ENCODE assay signal across 9 cellular contexts in the genomic region with DNA sequence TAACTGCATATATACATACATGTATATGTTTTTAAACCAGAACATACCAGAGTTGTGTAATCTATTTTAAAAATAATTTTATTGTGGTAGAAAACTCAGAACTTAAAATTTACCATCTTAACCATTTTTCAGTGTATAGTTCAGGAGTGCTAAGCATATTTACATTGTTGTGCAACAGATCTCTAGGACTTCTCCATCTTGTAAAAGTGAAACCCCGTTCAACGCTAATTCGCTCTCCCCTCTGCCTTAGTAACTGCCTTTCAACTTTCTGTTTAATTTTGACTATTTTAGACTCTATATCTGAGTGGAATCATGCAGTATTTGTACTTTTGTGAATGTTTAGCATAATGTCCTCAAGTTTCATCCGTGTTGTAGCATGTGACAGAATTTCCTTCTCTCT. TPM values are rescaled to one million over a fixed set of nuclear protein-coding genes. Genes with fewer than 3 reads are reported as not detected.
DNase-seq lines count a peak whose midpoint lies in the region; ATAC-seq and FAIRE-seq lines count a peak whose summit lies in the region.
"Had no signal": no experiment of that assay in that cellular context is flagged by ENCODE, and none has a peak within 500 bp of the region (broad histone marks: within the 10 kb centered on the region; RNA-seq: fewer than 3 reads in every experiment).

No MANE protein-coding gene starts in this region.

- H3K36me3 Mint-ChIP-seq in T-helper 1 cell treated with Interleukin-12 subunit alpha and Interleukin-12 subunit beta and Interleukin-4 antibody, amounts not matched to agents 30 μg/mL and 1 μg/mL, for 36 hours (ENCODE audit: low read depth) = peaks cover 2% of the 10 kb centered on the region
- no peaks in the 10 kb centered on the region for H3K36me3 Mint-ChIP-seq in natural killer cell treated with Interleukin-12 subunit alpha and Interleukin-12 subunit beta and Interleukin-15 and Interleukin-18, amount 100 ng/mL, for 72 hours

- ATAC-seq in GM18519 (IDR thresholded peaks at IDR 0.05; ENCODE audit: low FRiP score, unreplicated experiment) = peak; percentile 49
- ATAC-seq in HG02798 (IDR thresholded peaks at IDR 0.05; ENCODE audit: poor library complexity, unreplicated experiment) = peak; percentile 76
- ATAC-seq in natural killer cell treated with Interleukin-12 subunit alpha and Interleukin-12 subunit beta and Interleukin-15 and Interleukin-18, amount 100 ng/mL, for 72 hours = peak; percentile 82 to 90
- ATAC-seq in HG02870 (IDR thresholded peaks at IDR 0.05; ENCODE audit: unreplicated experiment) = no peak

- peak overlapping the region; percentile 67 for H3K27ac Mint-ChIP-seq in T-helper 1 cell treated with Interleukin-12 subunit alpha and Interleukin-12 subunit beta and Interleukin-4 antibody, amounts not matched to agents 30 μg/mL and 1 μg/mL, for 36 hours
- H3K27ac Mint-ChIP-seq in natural killer cell treated with Interleukin-12 subunit alpha and Interleukin-12 subunit beta and Interleukin-15 and Interleukin-18, amount 100 ng/mL, for 72 hours = peak overlapping the region; percentile 5 to 17

- H3K4me3 Mint-ChIP-seq in T-helper 1 cell treated with Interleukin-12 subunit alpha and Interleukin-12 subunit beta and Interleukin-4 antibody, amounts not matched to agents 30 μg/mL and 1 μg/mL, for 36 hours = peak overlapping the region; percentile 83
- peak overlapping the region; percentile 82 for H3K4me3 Mint-ChIP-seq in natural killer cell treated with Interleukin-12 subunit alpha and Interleukin-12 subunit beta and Interleukin-15 and Interleukin-18, amount 100 ng/mL, for 72 hours

- H3K9me3 Mint-ChIP-seq in T-helper 1 cell treated with Interleukin-12 subunit alpha and Interleukin-12 subunit beta and Interleukin-4 antibody, amounts not matched to agents 30 μg/mL and 1 μg/mL, for 36 hours = no peaks in the 10 kb centered on the region
- no peaks in the 10 kb centered on the region for H3K9me3 Mint-ChIP-seq in natural killer cell treated with Interleukin-12 subunit alpha and Interleukin-12 subunit beta and Interleukin-15 and Interleukin-18, amount 100 ng/mL, for 72 hours

- peaks cover 26% of the 10 kb centered on the region for H3K27me3 Mint-ChIP-seq in T-helper 1 cell treated with Interleukin-12 subunit alpha and Interleukin-12 subunit beta and Interleukin-4 antibody, amounts not matched to agents 30 μg/mL and 1 μg/mL, for 36 hours (ENCODE audit: low read depth)
- H3K27me3 Mint-ChIP-seq in natural killer cell treated with Interleukin-12 subunit alpha and Interleukin-12 subunit beta and Interleukin-15 and Interleukin-18, amount 100 ng/mL, for 72 hours = peaks cover 0 to 10% of the 10 kb centered on the region in 2 donors

- peaks cover 39% of the 10 kb centered on the region for H3K4me1 Mint-ChIP-seq in T-helper 1 cell treated with Interleukin-12 subunit alpha and Interleukin-12 subunit beta and Interleukin-4 antibody, amounts not matched to agents 30 μg/mL and 1 μg/mL, for 36 hours (ENCODE audit: low read depth)
- H3K4me1 Mint-ChIP-seq in natural killer cell treated with Interleukin-12 subunit alpha and Interleukin-12 subunit beta and Interleukin-15 and Interleukin-18, amount 100 ng/mL, for 72 hours (ENCODE audit: low read depth in 2 of 2) = peaks cover 22 to 39% of the 10 kb centered on the region in 2 donors

- DNase-seq in natural killer cell treated with Interleukin-12 subunit alpha and Interleukin-12 subunit beta and Interleukin-15 and Interleukin-18, amount 100 ng/mL, for 72 hours (ENCODE audit: low spot score) = no peak
- DNase-seq in NCI-H1417 treated with DMSO at 0.1 percent for 48 hours (lab: John Stamatoyannopoulos, UW) (no peak), iPS-NIHi7 (ENCODE audit: extremely low spot score) (no peak), frontal cortex (ENCODE audit: low spot score in 2 of 2) (no peak)

- FAIRE-seq in frontal cortex (lab: Jason Lieb, UNC) = no peak
- FAIRE-seq: bronchial epithelial cell had no signal

RNA-seq across cellular contexts. Expression of gene SSR3, which starts 51.8 kb away (rescaled TPM):
- total RNA-seq in natural killer cell treated with Interleukin-12 subunit alpha and Interleukin-12 subunit beta and Interleukin-15 and Interleukin-18, amount 100 ng/mL, for 72 hours = 100 to 1,000 TPM; 119 to 183 TPM
- 115 TPM for total RNA-seq in frontal cortex
